In genomic region chr5:160269017-160269416, GRCh38 we compare ENCODE assay signal across 9 cellular contexts. TPM values are rescaled to one million over a fixed set of nuclear protein-coding genes. Genes with fewer than 3 reads are reported as not detected.
DNase-seq lines count a peak whose midpoint lies in the region; TF ChIP-seq lines count a peak whose summit lies in the region.
"Had no signal": no experiment of that assay in that cellular context is flagged by ENCODE, and none has a peak within 500 bp of the region (broad histone marks: within the 10 kb centered on the region; RNA-seq: fewer than 3 reads in every experiment).

No MANE protein-coding gene starts in this region.

- POLR2A ChIA-PET in RWPE1 (lab: Yijun Ruan, JAX; ENCODE audit: low non-redundant PET), result no interaction called here

- intact Hi-C loops in CD14-positive monocyte (cut with micrococcal nuclease), result loop anchor here (5.0 kb wide), 2 partner anchors 53 to 63 kb away; no protein-coding TSS in a partner anchor
- intact Hi-C loops in activated T-helper 2 cell treated with anti-CD3 and anti-CD28 coated beads, Interferon-gamma antibody, Interleukin-2, Interleukin-4, amounts not matched to agents 10 μg/mL and 5 μg/mL and 100 μg/mL, durations not matched to agents 14 hours and 24 hours and 36 hours (cut with micrococcal nuclease), result no loop called here

- CTCF ChIA-PET in RWPE1 (lab: Yijun Ruan, JAX), result interaction anchor here (0.9 to 1.0 kb wide), 2 partner anchors 26 to 28 kb away, joined by 4 to 5 read pairs; no protein-coding TSS in a partner anchor

- no peak for TF ChIP-seq CTCF in CD14-positive monocyte (IDR thresholded peaks at IDR 0.05)
- TF ChIP-seq CTCF in RWPE1 (conservative IDR thresholded peaks at IDR 0.05; ENCODE audit: low read depth), result no peak
- no peak for TF ChIP-seq CTCF in osteoblast (IDR thresholded peaks at IDR 0.05; ENCODE audit: extremely low read depth, low read depth, low read length)
- TF ChIP-seq CTCF in glutamatergic neuron (IDR thresholded peaks at IDR 0.05; ENCODE audit: partially characterized antibody, unreplicated experiment), result no peak

- no peak overlapping the region for H3K4me3 ChIP-seq in osteoblast (ENCODE audit: insufficient read depth, low read length)

- no peak overlapping the region for H2AFZ ChIP-seq in osteoblast (ENCODE audit: low read length)

- H3K27ac ChIP-seq in RWPE1, result peak overlapping the region; percentile 7; the same call in 1 of the 2 replicates
- no peak overlapping the region for H3K27ac ChIP-seq in osteoblast (ENCODE audit: low read depth, low read length)

- no peak overlapping the region for H3K4me2 ChIP-seq in osteoblast (ENCODE audit: insufficient read depth, low read length)

- H3K9me3 Mint-ChIP-seq in CD14-positive monocyte (peaks cover 0 to 3% (median 0%) of the 10 kb centered on the region in 7 donors), glutamatergic neuron (ENCODE audit: unreplicated experiment) (peaks cover 11% of the 10 kb centered on the region)
- no peaks in the 10 kb centered on the region for H3K9me3 Mint-ChIP-seq in activated T-cell treated with anti-CD3 and anti-CD28 coated beads, Interleukin-2, amount 50 U/mL, for 24 hours
- no peaks in the 10 kb centered on the region for H3K9me3 Mint-ChIP-seq in activated T-helper 2 cell treated with anti-CD3 and anti-CD28 coated beads, Interferon-gamma antibody, Interleukin-2, Interleukin-4, amounts not matched to agents 10 μg/mL and 5 μg/mL and 100 μg/mL, durations not matched to agents 14 hours and 24 hours and 36 hours
- H3K9me3 Mint-ChIP-seq: activated naive CD4-positive, alpha-beta T cell treated with anti-CD3 and anti-CD28 coated beads, Interleukin-2, amount 50 U/mL, for 72 hours had no signal

- H3K27ac Mint-ChIP-seq in CD14-positive monocyte (peak overlapping the region; percentile 80 to 94 (median 89)), glutamatergic neuron (ENCODE audit: unreplicated experiment) (no peak overlapping the region)
- no peak overlapping the region for H3K27ac Mint-ChIP-seq in activated T-cell treated with anti-CD3 and anti-CD28 coated beads, Interleukin-2, amount 50 U/mL, for 24 hours
- H3K27ac Mint-ChIP-seq in activated T-helper 2 cell treated with anti-CD3 and anti-CD28 coated beads, Interferon-gamma antibody, Interleukin-2, Interleukin-4, amounts not matched to agents 10 μg/mL and 5 μg/mL and 100 μg/mL, durations not matched to agents 14 hours and 24 hours and 36 hours, result no peak overlapping the region
- H3K27ac Mint-ChIP-seq: activated naive CD4-positive, alpha-beta T cell treated with anti-CD3 and anti-CD28 coated beads, Interleukin-2, amount 50 U/mL, for 72 hours had no signal

- no peaks in the 10 kb centered on the region for H3K9me3 ChIP-seq in osteoblast (ENCODE audit: low read depth, low read length)

- H3K79me2 ChIP-seq in osteoblast (ENCODE audit: insufficient read depth, low read length), result no peaks in the 10 kb centered on the region

- H3K4me1 Mint-ChIP-seq in CD14-positive monocyte (peaks cover 27% of the 10 kb centered on the region), glutamatergic neuron (ENCODE audit: low read depth, unreplicated experiment) (peaks cover 51% of the 10 kb centered on the region)
- H3K4me1 Mint-ChIP-seq in activated T-cell treated with anti-CD3 and anti-CD28 coated beads, Interleukin-2, amount 50 U/mL, for 24 hours (ENCODE audit: low read depth), result peaks cover 5% of the 10 kb centered on the region
- peaks cover 4% of the 10 kb centered on the region for H3K4me1 Mint-ChIP-seq in activated T-helper 2 cell treated with anti-CD3 and anti-CD28 coated beads, Interferon-gamma antibody, Interleukin-2, Interleukin-4, amounts not matched to agents 10 μg/mL and 5 μg/mL and 100 μg/mL, durations not matched to agents 14 hours and 24 hours and 36 hours (ENCODE audit: low read depth)

- H3K4me1 ChIP-seq in osteoblast (ENCODE audit: insufficient read depth, low read length), result no peaks in the 10 kb centered on the region

- H3K36me3 Mint-ChIP-seq in CD14-positive monocyte, result peaks cover 0 to 3% of the 10 kb centered on the region in 2 donors
- no peaks in the 10 kb centered on the region for H3K36me3 Mint-ChIP-seq in activated T-cell treated with anti-CD3 and anti-CD28 coated beads, Interleukin-2, amount 50 U/mL, for 24 hours (ENCODE audit: low read depth)
- H3K36me3 Mint-ChIP-seq in glutamatergic neuron (ENCODE audit: unreplicated experiment), result peaks cover 8% of the 10 kb centered on the region
- H3K36me3 Mint-ChIP-seq in activated T-helper 2 cell treated with anti-CD3 and anti-CD28 coated beads, Interferon-gamma antibody, Interleukin-2, Interleukin-4, amounts not matched to agents 10 μg/mL and 5 μg/mL and 100 μg/mL, durations not matched to agents 14 hours and 24 hours and 36 hours (ENCODE audit: low read depth), result no peaks in the 10 kb centered on the region
- H3K36me3 Mint-ChIP-seq: activated naive CD4-positive, alpha-beta T cell treated with anti-CD3 and anti-CD28 coated beads, Interleukin-2, amount 50 U/mL, for 72 hours had no signal

- H3K27me3 Mint-ChIP-seq in CD14-positive monocyte (ENCODE audit: low read depth in 3 of 3) (peaks cover 9 to 15% (median 9%) of the 10 kb centered on the region in 3 donors), glutamatergic neuron (ENCODE audit: unreplicated experiment) (peaks cover 6% of the 10 kb centered on the region)
- peaks cover 3% of the 10 kb centered on the region for H3K27me3 Mint-ChIP-seq in activated T-cell treated with anti-CD3 and anti-CD28 coated beads, Interleukin-2, amount 50 U/mL, for 24 hours
- peaks cover 4% of the 10 kb centered on the region for H3K27me3 Mint-ChIP-seq in activated T-helper 2 cell treated with anti-CD3 and anti-CD28 coated beads, Interferon-gamma antibody, Interleukin-2, Interleukin-4, amounts not matched to agents 10 μg/mL and 5 μg/mL and 100 μg/mL, durations not matched to agents 14 hours and 24 hours and 36 hours (ENCODE audit: low read depth)

- DNase-seq in CD14-positive monocyte (ENCODE audit: low spot score) (peak; percentile 99), RWPE1 (ENCODE audit: low spot score) (peak; percentile 53), fibroblast of peridontal ligament (ENCODE audit: extremely low read depth) (peak; percentile 18), osteoblast (ENCODE audit: insufficient read length, low spot score, missing footprints) (peak; percentile 46), DMS79 (lab: John Stamatoyannopoulos, UW) (no peak), glutamatergic neuron (no peak)
- DNase-seq in activated T-cell treated with anti-CD3 and anti-CD28 coated beads, Interleukin-2, amount 50 U/mL, for 24 hours, result no peak
- no peak for DNase-seq in activated T-helper 2 cell treated with anti-CD3 and anti-CD28 coated beads, Interferon-gamma antibody, Interleukin-2, Interleukin-4, amounts not matched to agents 10 μg/mL and 5 μg/mL and 100 μg/mL, durations not matched to agents 14 hours and 24 hours and 36 hours (ENCODE audit: low spot score)

- H3K36me3 ChIP-seq in osteoblast (ENCODE audit: insufficient read depth, low read length), result no peaks in the 10 kb centered on the region

- H4K20me1 ChIP-seq in osteoblast (ENCODE audit: insufficient read depth, low read length), result no peaks in the 10 kb centered on the region

- no peaks in the 10 kb centered on the region for H3K27me3 ChIP-seq in osteoblast (ENCODE audit: insufficient read depth, low read length)

- peak overlapping the region; percentile 49 to 75 for H3K4me3 Mint-ChIP-seq in CD14-positive monocyte
- H3K4me3 Mint-ChIP-seq in activated T-cell treated with anti-CD3 and anti-CD28 coated beads, Interleukin-2, amount 50 U/mL, for 24 hours, result no peak overlapping the region
- H3K4me3 Mint-ChIP-seq in glutamatergic neuron (ENCODE audit: unreplicated experiment), result no peak overlapping the region
- no peak overlapping the region for H3K4me3 Mint-ChIP-seq in activated T-helper 2 cell treated with anti-CD3 and anti-CD28 coated beads, Interferon-gamma antibody, Interleukin-2, Interleukin-4, amounts not matched to agents 10 μg/mL and 5 μg/mL and 100 μg/mL, durations not matched to agents 14 hours and 24 hours and 36 hours (ENCODE audit: low read depth)

RNA-seq across cellular contexts. Expression of gene FABP6, which starts 39.7 kb away (rescaled TPM):
- not detected for polyA plus RNA-seq in CD14-positive monocyte
- total RNA-seq in osteoblast (not detected in 2 replicates), glutamatergic neuron (ENCODE audit: unreplicated experiment) (7.7 TPM)
- not detected in 2 replicates for total RNA-seq in activated T-helper 2 cell treated with anti-CD3 and anti-CD28 coated beads, Interferon-gamma antibody, Interleukin-2, Interleukin-4, amounts not matched to agents 10 μg/mL and 5 μg/mL and 100 μg/mL, durations not matched to agents 14 hours and 24 hours and 36 hours
- total RNA-seq: activated naive CD4-positive, alpha-beta T cell treated with anti-CD3 and anti-CD28 coated beads, Interleukin-2, amount 50 U/mL, for 72 hours had no signal

RNA-seq across cellular contexts. Expression of gene CCNJL, which starts 43.3 kb away (rescaled TPM):
- not detected for polyA plus RNA-seq in CD14-positive monocyte
- 0.88 and 1.1 TPM in 2 replicates for total RNA-seq in osteoblast
- total RNA-seq in glutamatergic neuron (ENCODE audit: unreplicated experiment), result 123 TPM
- not detected in 2 replicates for total RNA-seq in activated T-helper 2 cell treated with anti-CD3 and anti-CD28 coated beads, Interferon-gamma antibody, Interleukin-2, Interleukin-4, amounts not matched to agents 10 μg/mL and 5 μg/mL and 100 μg/mL, durations not matched to agents 14 hours and 24 hours and 36 hours

Comparison
In these comparisons a context has a peak if more than half of its experiments do, and no peak if none do; other contexts are left out.
1. DNase-seq: peak in CD14-positive monocyte (single experiment), RWPE1 (single experiment), fibroblast of peridontal ligament (single experiment) and osteoblast (single experiment); none in DMS79 (single experiment), activated T-cell treated with anti-CD3 and anti-CD28 coated beads, Interleukin-2, amount 50 U/mL, for 24 hours (single experiment), glutamatergic neuron (single experiment) and activated T-helper 2 cell treated with anti-CD3 and anti-CD28 coated beads, Interferon-gamma antibody, Interleukin-2, Interleukin-4, amounts not matched to agents 10 μg/mL and 5 μg/mL and 100 μg/mL, durations not matched to agents 14 hours and 24 hours and 36 hours (single experiment).
2. H3K27ac Mint-ChIP-seq: peak in CD14-positive monocyte (7 of 7); none in activated T-cell treated with anti-CD3 and anti-CD28 coated beads, Interleukin-2, amount 50 U/mL, for 24 hours (single experiment), glutamatergic neuron (single experiment) and activated T-helper 2 cell treated with anti-CD3 and anti-CD28 coated beads, Interferon-gamma antibody, Interleukin-2, Interleukin-4, amounts not matched to agents 10 μg/mL and 5 μg/mL and 100 μg/mL, durations not matched to agents 14 hours and 24 hours and 36 hours (single experiment).
3. H3K4me3 Mint-ChIP-seq: peak in CD14-positive monocyte (2 of 2); none in activated T-cell treated with anti-CD3 and anti-CD28 coated beads, Interleukin-2, amount 50 U/mL, for 24 hours (single experiment), glutamatergic neuron (single experiment) and activated T-helper 2 cell treated with anti-CD3 and anti-CD28 coated beads, Interferon-gamma antibody, Interleukin-2, Interleukin-4, amounts not matched to agents 10 μg/mL and 5 μg/mL and 100 μg/mL, durations not matched to agents 14 hours and 24 hours and 36 hours (single experiment).
4. RNA of gene CCNJL, which starts 43.3 kb away (total RNA-seq): 123 TPM in glutamatergic neuron (single experiment); 0.88 to 1.1 TPM in osteoblast and not detected in activated T-helper 2 cell treated with anti-CD3 and anti-CD28 coated beads, Interferon-gamma antibody, Interleukin-2, Interleukin-4, amounts not matched to agents 10 μg/mL and 5 μg/mL and 100 μg/mL, durations not matched to agents 14 hours and 24 hours and 36 hours; every median in the first group is over 10 times any median in the second.